4 cellular contexts compared by ENCODE assay signal in genomic region chr7:138546829-138547228, GRCh38.
A peak's percentile ranks its signal among the peaks of the same experiment; 100 is the strongest.
TF ChIP-seq lines count a peak whose summit lies in the region.

No MANE protein-coding gene starts in this region.

TF ChIP-seq in SK-N-SH treated with all-trans-retinoic acid at 6 μM for 48 hours, 23 proteins besides CTCF, POLR2A, EP300 and RAD21:
- TF ChIP-seq ZNF8 (CRISPR knock-in tag; IDR thresholded peaks at IDR 0.05) = peak; percentile 53; the same call in 1 of the 2 replicates
- TF ChIP-seq TCF4 (CRISPR knock-in tag; IDR thresholded peaks at IDR 0.05; ENCODE audit: borderline replicate concordance) = no peak

TF ChIP-seq in SK-N-SH, 30 proteins besides CTCF, POLR2A, EP300 and RAD21:
- no peak for TF ChIP-seq RFX5 (IDR thresholded peaks at IDR 0.05; ENCODE audit: low read length)
- TF ChIP-seq SIN3A (IDR thresholded peaks at IDR 0.05; ENCODE audit: borderline replicate concordance, low read depth, low read length) = no peak
- TF ChIP-seq YY1 (IDR thresholded peaks at IDR 0.05; ENCODE audit: low read depth) = no peak
- no peak for TF ChIP-seq IRF3 (IDR thresholded peaks at IDR 0.05; ENCODE audit: low read depth, low read length)
- no peak for TF ChIP-seq FOXM1 (IDR thresholded peaks at IDR 0.05; ENCODE audit: low read depth)
- TF ChIP-seq SMC3 (IDR thresholded peaks at IDR 0.05; ENCODE audit: low read depth, low read length) = no peak
- TF ChIP-seq FOSL2 (IDR thresholded peaks at IDR 0.05; ENCODE audit: borderline replicate concordance, low read depth) = no peak
- no peak for TF ChIP-seq TEAD4 (IDR thresholded peaks at IDR 0.05; ENCODE audit: borderline replicate concordance, insufficient read depth)
- TF ChIP-seq NRF1 (IDR thresholded peaks at IDR 0.05; ENCODE audit: low read depth, low read length) = no peak
- no peak for TF ChIP-seq USF2 (IDR thresholded peaks at IDR 0.05; ENCODE audit: borderline replicate concordance, low read depth, low read length)
- TF ChIP-seq GABPA (IDR thresholded peaks at IDR 0.05; ENCODE audit: low read depth) = no peak
- no peak for TF ChIP-seq GATA2 (CRISPR knock-in tag; IDR thresholded peaks at IDR 0.05)
- TF ChIP-seq NFIC (IDR thresholded peaks at IDR 0.05; ENCODE audit: borderline replicate concordance) = no peak
- TF ChIP-seq JUND (IDR thresholded peaks at IDR 0.05) = no peak
- TF ChIP-seq TAF1 (IDR thresholded peaks at IDR 0.05; ENCODE audit: borderline replicate concordance, low read depth, low read length) = no peak
- no peak for TF ChIP-seq MAX (IDR thresholded peaks at IDR 0.05; ENCODE audit: low read depth)
- TF ChIP-seq, protein P1, sequence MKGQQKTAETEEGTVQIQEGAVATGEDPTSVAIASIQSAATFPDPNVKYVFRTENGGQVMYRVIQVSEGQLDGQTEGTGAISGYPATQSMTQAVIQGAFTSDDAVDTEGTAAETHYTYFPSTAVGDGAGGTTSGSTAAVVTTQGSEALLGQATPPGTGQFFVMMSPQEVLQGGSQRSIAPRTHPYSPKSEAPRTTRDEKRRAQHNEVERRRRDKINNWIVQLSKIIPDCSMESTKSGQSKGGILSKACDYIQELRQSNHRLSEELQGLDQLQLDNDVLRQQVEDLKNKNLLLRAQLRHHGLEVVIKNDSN (IDR thresholded peaks at IDR 0.05; ENCODE audit: borderline replicate concordance, low read depth) = no peak
- no peak for TF ChIP-seq TCF12 (IDR thresholded peaks at IDR 0.05)
TF ChIP-seq in SK-N-SH: peak in this region for 0.

TF ChIP-seq in HepG2, 621 proteins besides CTCF, POLR2A, EP300 and RAD21:
- TF ChIP-seq, protein P2, sequence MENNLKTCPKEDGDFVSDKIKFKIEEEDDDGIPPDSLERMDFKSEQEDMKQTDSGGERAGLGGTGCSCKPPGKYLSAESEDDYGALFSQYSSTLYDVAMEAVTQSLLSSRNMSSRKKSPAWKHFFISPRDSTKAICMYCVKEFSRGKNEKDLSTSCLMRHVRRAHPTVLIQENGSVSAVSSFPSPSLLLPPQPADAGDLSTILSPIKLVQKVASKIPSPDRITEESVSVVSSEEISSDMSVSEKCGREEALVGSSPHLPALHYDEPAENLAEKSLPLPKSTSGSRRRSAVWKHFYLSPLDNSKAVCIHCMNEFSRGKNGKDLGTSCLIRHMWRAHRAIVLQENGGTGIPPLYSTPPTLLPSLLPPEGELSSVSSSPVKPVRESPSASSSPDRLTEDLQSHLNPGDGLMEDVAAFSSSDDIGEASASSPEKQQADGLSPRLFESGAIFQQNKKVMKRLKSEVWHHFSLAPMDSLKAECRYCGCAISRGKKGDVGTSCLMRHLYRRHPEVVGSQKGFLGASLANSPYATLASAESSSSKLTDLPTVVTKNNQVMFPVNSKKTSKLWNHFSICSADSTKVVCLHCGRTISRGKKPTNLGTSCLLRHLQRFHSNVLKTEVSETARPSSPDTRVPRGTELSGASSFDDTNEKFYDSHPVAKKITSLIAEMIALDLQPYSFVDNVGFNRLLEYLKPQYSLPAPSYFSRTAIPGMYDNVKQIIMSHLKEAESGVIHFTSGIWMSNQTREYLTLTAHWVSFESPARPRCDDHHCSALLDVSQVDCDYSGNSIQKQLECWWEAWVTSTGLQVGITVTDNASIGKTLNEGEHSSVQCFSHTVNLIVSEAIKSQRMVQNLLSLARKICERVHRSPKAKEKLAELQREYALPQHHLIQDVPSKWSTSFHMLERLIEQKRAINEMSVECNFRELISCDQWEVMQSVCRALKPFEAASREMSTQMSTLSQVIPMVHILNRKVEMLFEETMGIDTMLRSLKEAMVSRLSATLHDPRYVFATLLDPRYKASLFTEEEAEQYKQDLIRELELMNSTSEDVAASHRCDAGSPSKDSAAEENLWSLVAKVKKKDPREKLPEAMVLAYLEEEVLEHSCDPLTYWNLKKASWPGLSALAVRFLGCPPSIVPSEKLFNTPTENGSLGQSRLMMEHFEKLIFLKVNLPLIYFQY (CRISPR knock-in tag; IDR thresholded peaks at IDR 0.05; ENCODE audit: borderline replicate concordance) = no peak
- TF ChIP-seq ZFP1 (CRISPR knock-in tag; IDR thresholded peaks at IDR 0.05) = no peak
- TF ChIP-seq AGO2 (optimal IDR thresholded peaks at IDR 0.05; ENCODE audit: low read depth, low read length) = peak; percentile 66
- TF ChIP-seq RBM22 (optimal IDR thresholded peaks at IDR 0.05; ENCODE audit: low read length) = peak; percentile 37
- no peak for TF ChIP-seq JDP2 (CRISPR knock-in tag; IDR thresholded peaks at IDR 0.05; ENCODE audit: borderline replicate concordance)
- no peak for TF ChIP-seq ZNF782 (CRISPR knock-in tag; IDR thresholded peaks at IDR 0.05; ENCODE audit: borderline replicate concordance)
- no peak for TF ChIP-seq ZNF83 (CRISPR knock-in tag; IDR thresholded peaks at IDR 0.05; ENCODE audit: borderline replicate concordance)
- no peak for TF ChIP-seq DBP (CRISPR knock-in tag; IDR thresholded peaks at IDR 0.05; ENCODE audit: not compliant biosample characterization)
TF ChIP-seq in HepG2: peak in this region for 2.

TF ChIP-seq in endothelial cell of umbilical vein, 7 proteins besides CTCF, POLR2A, EP300 and RAD21:
- TF ChIP-seq MYC (IDR thresholded peaks at IDR 0.05; ENCODE audit: low read depth, low read length) = no peak
